ENCODE assay signal across 6 cellular contexts in genomic region chr16:3474870-3475269, GRCh38. TPM values are rescaled to one million over a fixed set of nuclear protein-coding genes. Genes with fewer than 3 reads are reported as not detected.
"Had no signal": no experiment of that assay in that cellular context is flagged by ENCODE, and none has a peak within 500 bp of the region (broad histone marks: within the 10 kb centered on the region; RNA-seq: fewer than 3 reads in every experiment).

No MANE protein-coding gene starts in this region.

RNA-seq across cellular contexts. Expression of gene C16orf90, which starts 20.4 kb away (rescaled TPM):
- total RNA-seq: NCI-H460, PC-9, Peyer's patch, Right ventricle myocardium inferior, RPMI7951, SJCRH30 had no signal
